ENCODE assay signal across 18 cellular contexts in genomic region chr16:77531741-77532140, GRCh38.
A peak's percentile ranks its signal among the peaks of the same experiment; 100 is the strongest.
DNase-seq lines count a peak whose midpoint lies in the region; ATAC-seq, FAIRE-seq and TF ChIP-seq lines count a peak whose summit lies in the region.
"Had no signal": no experiment of that assay in that cellular context is flagged by ENCODE, and none has a peak within 500 bp of the region (broad histone marks: within the 10 kb centered on the region; RNA-seq: fewer than 3 reads in every experiment).

No MANE protein-coding gene starts in this region.

- no peak overlapping the region for H2BK15ac ChIP-seq in IMR-90 (ENCODE audit: low read depth, low read length)

- H3K9me1 ChIP-seq in IMR-90 (ENCODE audit: insufficient read depth, low read length) = no peaks in the 10 kb centered on the region

- H3K27me3 ChIP-seq in IMR-90 (ENCODE audit: control insufficient read depth, insufficient read depth, low read length) (no peaks in the 10 kb centered on the region), astrocyte (ENCODE audit: insufficient read depth, low read length) (no peaks in the 10 kb centered on the region), hepatocyte (no peaks in the 10 kb centered on the region)

- H3K79me1 ChIP-seq in IMR-90 (ENCODE audit: low read depth in 1 of 2, low read length in 2 of 2) = no peaks in the 10 kb centered on the region

- H2BK20ac ChIP-seq in IMR-90 (ENCODE audit: low read depth, low read length) = no peak overlapping the region

- CTCF ChIA-PET in IMR-90 (lab: Yijun Ruan, JAX) = no interaction called here

- WGBS in IMR-90 (ENCODE audit: extremely low coverage in 2 of 2, insufficient read length in 1 of 2), 2 experiments = no CpG with 5 or more reads among the region's 1 CpG
- WGBS in hepatocyte (ENCODE audit: low lambda C conversion rate, missing lambda C conversion rate) = 57% methylated on average over 1 of the region's 1 CpG

- no peak overlapping the region for H3K4ac ChIP-seq in IMR-90 (ENCODE audit: low read depth, low read length)

- dilution Hi-C loops in IMR-90 (cut with HindIII; ENCODE audit: low sequenced_read_pairs, unreplicated experiment) = no loop called here

- no peaks in the 10 kb centered on the region for H3K36me3 Mint-ChIP-seq in astrocyte (ENCODE audit: low read depth, unreplicated experiment)
- H3K36me3 Mint-ChIP-seq: activated naive CD8-positive, alpha-beta T cell treated with anti-CD3 and anti-CD28 coated beads, Interleukin-2, amount 10 ng/mL, durations not matched to agents 7 days and 5 days; CD4-positive, alpha-beta memory T cell; IgD-negative memory B cell had no signal

- H2AK9ac ChIP-seq in IMR-90 (replicated peaks; ENCODE audit: low read depth, low read length, poor library complexity) = no peak overlapping the region

- H3K4me3 Mint-ChIP-seq in astrocyte (ENCODE audit: unreplicated experiment) = no peak overlapping the region
- H3K4me3 Mint-ChIP-seq: activated naive CD8-positive, alpha-beta T cell treated with anti-CD3 and anti-CD28 coated beads, Interleukin-2, amount 10 ng/mL, durations not matched to agents 7 days and 5 days; CD4-positive, alpha-beta memory T cell; dendritic cell treated with granulocyte-macrophage colony-stimulating factor and Interleukin-4, amounts not matched to agents 40 ng/mL and 50 ng/mL, for 4 days; stimulated activated naive CD8-positive, alpha-beta T cell treated with anti-CD3 and anti-CD28 coated beads, Interleukin-15, Interleukin-2, amounts not matched to agents 100 ng/mL and 50 ng/mL, for 24 hours had no signal

- H3K36me3 ChIP-seq in IMR-90 (ENCODE audit: control insufficient read depth, insufficient read depth, low read length) (no peaks in the 10 kb centered on the region), astrocyte (ENCODE audit: insufficient read depth, low read length) (no peaks in the 10 kb centered on the region), hepatocyte (replicated peaks; ENCODE audit: insufficient read depth, low read depth) (no peaks in the 10 kb centered on the region)
- H3K36me3 ChIP-seq: prostate gland had no signal

- H4K8ac ChIP-seq in IMR-90 (ENCODE audit: low read depth in 2 of 2, low read length in 2 of 2) = no peak overlapping the region

- H3K9me3 Mint-ChIP-seq in astrocyte (ENCODE audit: unreplicated experiment) = peaks cover 6% of the 10 kb centered on the region
- H3K9me3 Mint-ChIP-seq: dendritic cell treated with granulocyte-macrophage colony-stimulating factor and Interleukin-4, amounts not matched to agents 40 ng/mL and 50 ng/mL, for 4 days had no signal

- FAIRE-seq in astrocyte (lab: Jason Lieb, UNC) = no peak

- H3K27ac Mint-ChIP-seq in astrocyte (ENCODE audit: unreplicated experiment) = no peak overlapping the region
- H3K27ac Mint-ChIP-seq: activated naive CD8-positive, alpha-beta T cell treated with anti-CD3 and anti-CD28 coated beads, Interleukin-2, amount 10 ng/mL, durations not matched to agents 7 days and 5 days; CD4-positive, alpha-beta memory T cell; dendritic cell treated with granulocyte-macrophage colony-stimulating factor and Interleukin-4, amounts not matched to agents 40 ng/mL and 50 ng/mL, for 4 days; IgD-negative memory B cell; stimulated activated naive CD8-positive, alpha-beta T cell treated with anti-CD3 and anti-CD28 coated beads, Interleukin-15, Interleukin-2, amounts not matched to agents 100 ng/mL and 50 ng/mL, for 24 hours had no signal

- POLR2A ChIA-PET in IMR-90 (lab: Charles Lee; ENCODE audit: unreplicated experiment) = no interaction called here

- H3K9me3 ChIP-seq in IMR-90 (ENCODE audit: control insufficient read depth, insufficient read depth, low read length) = no peaks in the 10 kb centered on the region
- no peaks in the 10 kb centered on the region for H3K9me3 ChIP-seq in astrocyte (ENCODE audit: insufficient read depth, low read depth, low read length)
- no peaks in the 10 kb centered on the region for H3K9me3 ChIP-seq in hepatocyte (ENCODE audit: low read depth)
- H3K9me3 ChIP-seq: prostate gland had no signal

- H3K9me2 ChIP-seq in hepatocyte (replicated peaks; ENCODE audit: insufficient read depth) = no peaks in the 10 kb centered on the region

- H3K79me2 ChIP-seq in astrocyte (ENCODE audit: insufficient read depth, low read length) = no peaks in the 10 kb centered on the region
- no peaks in the 10 kb centered on the region for H3K79me2 ChIP-seq in hepatocyte

- TF ChIP-seq POLR2A in IMR-90 (IDR thresholded peaks at IDR 0.05; ENCODE audit: low read depth, low read length) = no peak

- no peak overlapping the region for H3K9ac ChIP-seq in IMR-90 (ENCODE audit: low read depth, low read length)
- H3K9ac ChIP-seq in astrocyte (ENCODE audit: low read length) = no peak overlapping the region

- H2AFZ ChIP-seq in IMR-90 (replicated peaks; ENCODE audit: low read length, poor library complexity) = no peak overlapping the region
- H2AFZ ChIP-seq in astrocyte (ENCODE audit: low read depth, low read length) = no peak overlapping the region
- H2AFZ ChIP-seq in hepatocyte = no peak overlapping the region

- intact Hi-C loops in IMR-90 (cut with micrococcal nuclease) = no loop called here
- intact Hi-C loops in left colon (cut with DNase I, micrococcal nuclease) = no loop called here

- H4K20me1 ChIP-seq in IMR-90 (ENCODE audit: insufficient read depth, low read length) = no peaks in the 10 kb centered on the region
- H4K20me1 ChIP-seq in astrocyte (ENCODE audit: insufficient read depth, low read length) = no peaks in the 10 kb centered on the region
- no peaks in the 10 kb centered on the region for H4K20me1 ChIP-seq in hepatocyte (ENCODE audit: insufficient read depth, poor library complexity, severe bottlenecking)

- H3K4me1 Mint-ChIP-seq in astrocyte (ENCODE audit: low read depth, unreplicated experiment) = no peaks in the 10 kb centered on the region
- H3K4me1 Mint-ChIP-seq: activated naive CD8-positive, alpha-beta T cell treated with anti-CD3 and anti-CD28 coated beads, Interleukin-2, amount 10 ng/mL, durations not matched to agents 7 days and 5 days; CD4-positive, alpha-beta memory T cell; IgD-negative memory B cell had no signal

- H2BK5ac ChIP-seq in IMR-90 (ENCODE audit: low read depth, low read length, poor library complexity, severe bottlenecking) = no peak overlapping the region

- TF ChIP-seq CTCF in IMR-90 (conservative IDR thresholded peaks at IDR 0.05; ENCODE audit: low read depth, low read length) (no peak), astrocyte (IDR thresholded peaks at IDR 0.05; ENCODE audit: insufficient read depth, low read depth, low read length) (no peak), hepatocyte (IDR thresholded peaks at IDR 0.05; ENCODE audit: poor library complexity) (no peak)

- H3K18ac ChIP-seq in IMR-90 (ENCODE audit: low read depth, low read length) = no peak overlapping the region

- in situ Hi-C loops in IMR-90 (cut with MboI; ENCODE audit: low sequenced_read_pairs) = no loop called here

- H3K27ac ChIP-seq in IMR-90 (ENCODE audit: insufficient read depth, low read length) = no peak overlapping the region
- H3K27ac ChIP-seq in astrocyte (ENCODE audit: low read depth, low read length) = no peak overlapping the region
- no peak overlapping the region for H3K27ac ChIP-seq in hepatocyte
- H3K27ac ChIP-seq: prostate gland had no signal

- H3K56ac ChIP-seq in IMR-90 (ENCODE audit: extremely low read depth, insufficient read depth, low read length) = no peak overlapping the region

- H3K4me3 ChIP-seq in IMR-90 (ENCODE audit: insufficient read depth, low read depth, low read length) (no peak overlapping the region), astrocyte (ENCODE audit: insufficient read depth, low read depth, low read length) (no peak overlapping the region), hepatocyte (no peak overlapping the region)
- H3K4me3 ChIP-seq: prostate gland had no signal

- no peak overlapping the region for H2BK120ac ChIP-seq in IMR-90 (ENCODE audit: low read depth, low read length)

- H3K4me2 ChIP-seq in IMR-90 (ENCODE audit: low read depth, low read length) = no peak overlapping the region
- no peak overlapping the region for H3K4me2 ChIP-seq in astrocyte (ENCODE audit: low read length)
- H3K4me2 ChIP-seq in hepatocyte = no peak overlapping the region

- H3K4me1 ChIP-seq in IMR-90 (ENCODE audit: control insufficient read depth, insufficient read depth, low read length) (no peaks in the 10 kb centered on the region), astrocyte (ENCODE audit: insufficient read depth, low read length) (no peaks in the 10 kb centered on the region), hepatocyte (ENCODE audit: insufficient read depth) (no peaks in the 10 kb centered on the region)
- H3K4me1 ChIP-seq: prostate gland had no signal

- peaks cover 19% of the 10 kb centered on the region for H3K27me3 Mint-ChIP-seq in astrocyte (ENCODE audit: low read depth, unreplicated experiment)
- H3K27me3 Mint-ChIP-seq: CD4-positive, alpha-beta memory T cell; dendritic cell treated with granulocyte-macrophage colony-stimulating factor and Interleukin-4, amounts not matched to agents 40 ng/mL and 50 ng/mL, for 4 days; IgD-negative memory B cell had no signal

- H2AK5ac ChIP-seq in IMR-90 (ENCODE audit: low read depth, low read length) = no peak overlapping the region

- no TSS peak for BruUV-seq in IMR-90 (replicated peaks; lab: Mats Ljungman, UMichigan)

- ATAC-seq in IMR-90 (ENCODE audit: low read depth) (no peak), left colon (no peak), HG03045 (IDR thresholded peaks at IDR 0.05; ENCODE audit: unreplicated experiment) (no peak)

- H3K23ac ChIP-seq in IMR-90 (ENCODE audit: low read depth, low read length) = no peak overlapping the region

- DNase-seq in COLO668 (lab: John Stamatoyannopoulos, UW; ENCODE audit: unreplicated experiment) (peak; percentile 62), IMR-90 (peak; percentile 38), astrocyte (ENCODE audit: low read depth) (peak; percentile 71), hepatocyte (ENCODE audit: low spot score) (peak; percentile 34), medulla oblongata (ENCODE audit: extremely low spot score) (no peak), left colon (no peak), NOMO-1 (lab: John Stamatoyannopoulos, UW; ENCODE audit: unreplicated experiment in 2 of 2) (no peak)
- DNase-seq: activated naive CD8-positive, alpha-beta T cell treated with anti-CD3 and anti-CD28 coated beads, Interleukin-2, amount 10 ng/mL, durations not matched to agents 7 days and 5 days; CD4-positive, alpha-beta memory T cell; H7; midbrain; NCI-H2029 treated with DMSO at 0.1 percent for 48 hours; stimulated activated CD4-positive, alpha-beta T cell treated with anti-CD3 and anti-CD28 coated beads, Interleukin-4, amount 100 ng/mL, for 1 hour had no signal

- no peak overlapping the region for H3K14ac ChIP-seq in IMR-90 (replicated peaks; ENCODE audit: low read depth, low read length)

- no peak for TF ChIP-seq RAD21 in IMR-90 (IDR thresholded peaks at IDR 0.05; ENCODE audit: low read length)

- no peak overlapping the region for H4K5ac ChIP-seq in IMR-90 (ENCODE audit: low read depth, low read length)

- H4K91ac ChIP-seq in IMR-90 (ENCODE audit: insufficient read depth, low read depth, low read length) = no peak overlapping the region

TF ChIP-seq in IMR-90, 13 proteins besides CTCF, POLR2A, EP300 and RAD21 (continues in another document):
- no peak for TF ChIP-seq MXI1 (IDR thresholded peaks at IDR 0.05; ENCODE audit: borderline replicate concordance, low read depth, low read length)
- TF ChIP-seq BHLHE40 (IDR thresholded peaks at IDR 0.05; ENCODE audit: low read depth, low read length) = no peak
- no peak for TF ChIP-seq MAZ (IDR thresholded peaks at IDR 0.05; ENCODE audit: borderline replicate concordance, low read depth, low read length)

Comparison
In these comparisons a context has a peak if more than half of its experiments do, and no peak if none do; other contexts are left out.
1. DNase-seq: peak in COLO668 (single experiment), IMR-90 (single experiment), astrocyte (single experiment) and hepatocyte (single experiment); none in medulla oblongata (single experiment), left colon (0 of 2) and NOMO-1 (0 of 2).